Comparison of ENCODE assay signal across 8 cellular contexts in genomic region chr20:49046087-49046900, GRCh38. TPM values are rescaled to one million over a fixed set of nuclear protein-coding genes. Genes with fewer than 3 reads are reported as not detected.
DNase-seq lines count a peak whose midpoint lies in the region; TF ChIP-seq lines count a peak whose summit lies in the region.

Gene CSE1L (plus strand): TSS chr20:49046312. CDS start chr20:49058464, 12,152 bp downstream.

- no peak for TF ChIP-seq CTCF in GM20000 (IDR thresholded peaks at IDR 0.05; ENCODE audit: extremely low read depth, missing control alignments)

- H3K9me3 ChIP-seq in effector memory CD4-positive, alpha-beta T cell (ENCODE audit: control insufficient read depth, low read length) = no peaks in the 10 kb centered on the region

- CTCF ChIA-PET in activated CD8-positive, alpha-beta memory T cell treated with anti-CD3 and anti-CD28 coated beads for 36 hours (lab: Charles Lee) = interaction anchor here (1.0 to 1.3 kb wide), 2 partner anchors 9 to 13 kb away, joined by 3 to 4 read pairs; no protein-coding TSS in a partner anchor

- DNase-seq in CMK (ENCODE audit: low read depth) = peak; percentile 85
- peak; percentile 94 for DNase-seq in GM20000 (ENCODE audit: low spot score)
- DNase-seq in HT-29 (ENCODE audit: low spot score) = peak; percentile 100
- DNase-seq in NOMO-1 (lab: John Stamatoyannopoulos, UW; ENCODE audit: unreplicated experiment in 2 of 2) = peak; percentile 96 to 98
- DNase-seq in effector memory CD4-positive, alpha-beta T cell = peak; percentile 84 to 90 (median 90)
- DNase-seq in lung microvascular endothelial cell (ENCODE audit: low read depth in 2 of 2) = peak; percentile 96 to 98
- peak; percentile 90 to 91 (median 91) for DNase-seq in stimulated activated CD4-positive, alpha-beta T cell treated with anti-CD3 and anti-CD28 coated beads, TNF-alpha, amount 100 ng/mL, for 48 hours (ENCODE audit: low read depth in 3 of 3)

- peak within 1 kb of the TSS; percentile 93 for H3K27ac ChIP-seq in effector memory CD4-positive, alpha-beta T cell (ENCODE audit: insufficient read depth, low read length, poor library complexity, severe bottlenecking)

- peaks cover 8% of the 10 kb centered on the region for H3K4me1 ChIP-seq in effector memory CD4-positive, alpha-beta T cell (ENCODE audit: control insufficient read depth, insufficient read depth, low read length, poor library complexity, severe bottlenecking)

- POLR2A ChIA-PET in activated CD8-positive, alpha-beta memory T cell treated with anti-CD3 and anti-CD28 coated beads for 36 hours (lab: Charles Lee) = interaction anchor here (0.7 to 2.0 kb wide), 8 partner anchors 8 to 231 kb away, joined by 3 to 8 read pairs (median 4); partner anchors contain the start of genes PREX1 and ZNFX1

- H3K27me3 ChIP-seq in effector memory CD4-positive, alpha-beta T cell (replicated peaks; ENCODE audit: control insufficient read depth, insufficient read depth, low read length, poor library complexity, severe bottlenecking) = no peaks in the 10 kb centered on the region

- H3K4me3 ChIP-seq in effector memory CD4-positive, alpha-beta T cell (ENCODE audit: insufficient read depth, low read depth, low read length, poor library complexity, severe bottlenecking) = peak within 1 kb of the TSS; percentile 95

- no peaks in the 10 kb centered on the region for H3K36me3 ChIP-seq in effector memory CD4-positive, alpha-beta T cell (ENCODE audit: control insufficient read depth, insufficient read depth, low read length)

RNA-seq across cellular contexts. Expression of gene CSE1L, which starts in this region (rescaled TPM):
- total RNA-seq in HT-29 (2014; rRNA removed; shearing (Covaris generic)) = 112 and 122 TPM in 2 replicates
- 100 to 1,000 TPM; 168 to 171 TPM for total RNA-seq in activated CD8-positive, alpha-beta memory T cell treated with anti-CD3 and anti-CD28 coated beads for 36 hours
- 52.6 and 55.4 TPM in 2 replicates for total RNA-seq in lung microvascular endothelial cell

Comparison
In these comparisons a context has a peak if more than half of its experiments do, and no peak if none do; other contexts are left out.
1. Peak in every context shown above with its lines: DNase-seq, H3K4me3 ChIP-seq and H3K27ac ChIP-seq.